ENCODE assay signal across 10 cellular contexts in genomic region chr17:3962217-3963069, GRCh38. TPM values are rescaled to one million over a fixed set of nuclear protein-coding genes. Genes with fewer than 3 reads are reported as not detected.
DNase-seq lines count a peak whose midpoint lies in the region; TF ChIP-seq lines count a peak whose summit lies in the region.
"Had no signal": no experiment of that assay in that cellular context is flagged by ENCODE, and none has a peak within 500 bp of the region (broad histone marks: within the 10 kb centered on the region; RNA-seq: fewer than 3 reads in every experiment).

No MANE protein-coding gene starts in this region.

- peak overlapping the region; percentile 81 for H3K4me3 Mint-ChIP-seq in activated naive CD4-positive, alpha-beta T cell treated with anti-CD3 and anti-CD28 coated beads for 36 hours
- peak overlapping the region; percentile 42 for H3K4me3 Mint-ChIP-seq in glutamatergic neuron (ENCODE audit: unreplicated experiment)

- peak overlapping the region; percentile 95 for H3K27ac ChIP-seq in SU-DHL-6 (ENCODE audit: low read depth, low read length)
- H3K27ac ChIP-seq in thymus (ENCODE audit: low read depth) = peak overlapping the region; percentile 71
- H3K27ac ChIP-seq in right atrium auricular region = no peak overlapping the region

- TF ChIP-seq CTCF in SU-DHL-6 (IDR thresholded peaks at IDR 0.05; ENCODE audit: insufficient read depth, low read length, poor library complexity, severe bottlenecking) = no peak
- no peak for TF ChIP-seq CTCF in glutamatergic neuron (IDR thresholded peaks at IDR 0.05; ENCODE audit: partially characterized antibody, unreplicated experiment)
- no peak for TF ChIP-seq CTCF in right atrium auricular region (IDR thresholded peaks at IDR 0.05)

- H3K9me2 ChIP-seq in SU-DHL-6 (replicated peaks; ENCODE audit: insufficient read depth, low read length) = no peaks in the 10 kb centered on the region

- peaks cover 34% of the 10 kb centered on the region for H3F3A ChIP-seq in SU-DHL-6 (ENCODE audit: insufficient read depth)

- no peaks in the 10 kb centered on the region for H3K27me3 Mint-ChIP-seq in activated naive CD4-positive, alpha-beta T cell treated with anti-CD3 and anti-CD28 coated beads for 36 hours (ENCODE audit: low read depth)
- peaks cover 8% of the 10 kb centered on the region for H3K27me3 Mint-ChIP-seq in glutamatergic neuron (ENCODE audit: unreplicated experiment)

- H3K9ac ChIP-seq in SU-DHL-6 (ENCODE audit: low read length) = peak overlapping the region; percentile 98

- H3K36me3 Mint-ChIP-seq in activated naive CD4-positive, alpha-beta T cell treated with anti-CD3 and anti-CD28 coated beads for 36 hours (ENCODE audit: low read depth) = peaks cover 4% of the 10 kb centered on the region
- no peaks in the 10 kb centered on the region for H3K36me3 Mint-ChIP-seq in glutamatergic neuron (ENCODE audit: unreplicated experiment)

- peak overlapping the region; percentile 85 for H3K4me3 ChIP-seq in SU-DHL-6 (ENCODE audit: insufficient read depth, low read length, poor library complexity, severe bottlenecking)
- H3K4me3 ChIP-seq in thymus (ENCODE audit: low read length) = peak overlapping the region; percentile 94
- no peak overlapping the region for H3K4me3 ChIP-seq in right atrium auricular region

- H3K9me3 ChIP-seq in SU-DHL-6 (ENCODE audit: insufficient read depth, low read length) (no peaks in the 10 kb centered on the region), thymus (ENCODE audit: control insufficient read depth) (no peaks in the 10 kb centered on the region), right atrium auricular region (no peaks in the 10 kb centered on the region)
- H3K9me3 ChIP-seq: tibial artery had no signal

- H3K4me1 ChIP-seq in thymus (ENCODE audit: control insufficient read depth, insufficient read depth, low read length) = peaks cover 35% of the 10 kb centered on the region
- H3K4me1 ChIP-seq in right atrium auricular region = peaks cover 0 to 56% of the 10 kb centered on the region in 2 donors

- H3K27ac Mint-ChIP-seq in activated naive CD4-positive, alpha-beta T cell treated with anti-CD3 and anti-CD28 coated beads for 36 hours = peak overlapping the region; percentile 82
- no peak overlapping the region for H3K27ac Mint-ChIP-seq in glutamatergic neuron (ENCODE audit: unreplicated experiment)

- no peak overlapping the region for H2AFZ ChIP-seq in SU-DHL-6 (ENCODE audit: low read depth, low read length, severe bottlenecking)

- no peaks in the 10 kb centered on the region for H3K9me3 Mint-ChIP-seq in activated naive CD4-positive, alpha-beta T cell treated with anti-CD3 and anti-CD28 coated beads for 36 hours
- H3K9me3 Mint-ChIP-seq in glutamatergic neuron (ENCODE audit: unreplicated experiment) = peaks cover 4% of the 10 kb centered on the region

- H3K27me3 ChIP-seq in SU-DHL-6 (ENCODE audit: low read length) (no peaks in the 10 kb centered on the region), thymus (ENCODE audit: control insufficient read depth, insufficient read depth) (no peaks in the 10 kb centered on the region), right atrium auricular region (peaks cover 3 to 5% of the 10 kb centered on the region in 2 donors)

- intact Hi-C loops in activated naive CD4-positive, alpha-beta T cell treated with anti-CD3 and anti-CD28 coated beads for 36 hours (cut with micrococcal nuclease) = loop anchor here (1.0 to 10.0 kb wide), 3 partner anchors 181 to 982 kb away; partner anchors contain the start of genes CYB5D2, PFN1, RNF167 and SLC25A11

- DNase-seq in activated naive CD4-positive, alpha-beta T cell treated with anti-CD3 and anti-CD28 coated beads for 36 hours = no peak
- DNase-seq in activated naive CD4-positive, alpha-beta T cell treated with anti-CD3 and anti-CD28 coated beads, Interleukin-2, amount 50 U/mL, for 16 hours = no peak
- DNase-seq in glutamatergic neuron = no peak
- DNase-seq in NCI-H2171 treated with DMSO at 0.1 percent for 48 hours (lab: John Stamatoyannopoulos, UW) = no peak
- DNase-seq in inferior parietal cortex (ENCODE audit: extremely low spot score) = no peak
- no peak for DNase-seq in right atrium auricular region (ENCODE audit: low spot score)
- DNase-seq: tibial artery had no signal

- H3K36me3 ChIP-seq in SU-DHL-6 (ENCODE audit: low read length) = peaks cover 5% of the 10 kb centered on the region; the same call in 1 of the 2 replicates
- peaks cover 35% of the 10 kb centered on the region for H3K36me3 ChIP-seq in thymus (ENCODE audit: control insufficient read depth, insufficient read depth)
- no peaks in the 10 kb centered on the region for H3K36me3 ChIP-seq in right atrium auricular region
- H3K36me3 ChIP-seq: tibial artery had no signal

- H3K79me2 ChIP-seq in SU-DHL-6 (ENCODE audit: insufficient read depth, low read length) = peaks cover 60% of the 10 kb centered on the region

- peak overlapping the region; percentile 93 for H3K4me2 ChIP-seq in SU-DHL-6 (ENCODE audit: low read depth, low read length, poor library complexity, severe bottlenecking)

- H4K20me1 ChIP-seq in SU-DHL-6 (ENCODE audit: low read depth, low read length) = peaks cover 22% of the 10 kb centered on the region

- WGBS in thymus = 24% methylated on average over 11 of the region's 11 CpGs

- peaks cover 56% of the 10 kb centered on the region for H3K4me1 Mint-ChIP-seq in activated naive CD4-positive, alpha-beta T cell treated with anti-CD3 and anti-CD28 coated beads for 36 hours (ENCODE audit: low read depth)
- peaks cover 15% of the 10 kb centered on the region for H3K4me1 Mint-ChIP-seq in glutamatergic neuron (ENCODE audit: low read depth, unreplicated experiment)

- CTCF ChIA-PET in activated naive CD4-positive, alpha-beta T cell treated with anti-CD3 and anti-CD28 coated beads for 36 hours (lab: Charles Lee) = interaction anchor here (1.3 to 2.3 kb wide), 4 partner anchors 26 to 224 kb away, joined by 4 to 8 read pairs (median 4); no protein-coding TSS in a partner anchor

RNA-seq across cellular contexts. Expression of gene ATP2A3, which starts 1.8 kb away (rescaled TPM):
- total RNA-seq in activated naive CD4-positive, alpha-beta T cell treated with anti-CD3 and anti-CD28 coated beads for 36 hours = 10 to 100 TPM; 75.5 to 76.4 TPM
- total RNA-seq in glutamatergic neuron (ENCODE audit: unreplicated experiment) (97.8 TPM), right atrium auricular region (10 to 100 TPM in 1 of 2 donors, 1 to 10 TPM in 1; 5.5 to 12.2 TPM)
- polyA plus RNA-seq in thymus = 116 TPM
- total RNA-seq: osteocyte had no signal

RNA-seq across cellular contexts. Expression of gene P2RX1, which starts 46.2 kb away (rescaled TPM):
- total RNA-seq in activated naive CD4-positive, alpha-beta T cell treated with anti-CD3 and anti-CD28 coated beads for 36 hours = under 1 TPM; 0.10 to 0.17 TPM
- total RNA-seq in glutamatergic neuron (ENCODE audit: unreplicated experiment) (2.1 TPM), right atrium auricular region (1 to 10 TPM in 1 of 2 donors, under 1 TPM in 1; 0.85 to 2.8 TPM)
- 6.0 TPM for polyA plus RNA-seq in thymus
- total RNA-seq: osteocyte had no signal

Comparison
In these comparisons a context has a peak if more than half of its experiments do, and no peak if none do; other contexts are left out.
1. H3K27ac ChIP-seq: peak in SU-DHL-6 (single experiment) and thymus (single experiment); none in right atrium auricular region (0 of 2).
2. H3K4me3 ChIP-seq: peak in SU-DHL-6 (single experiment) and thymus (single experiment); none in right atrium auricular region (0 of 2).